25 cellular contexts compared by ENCODE assay signal in the genomic region with DNA sequence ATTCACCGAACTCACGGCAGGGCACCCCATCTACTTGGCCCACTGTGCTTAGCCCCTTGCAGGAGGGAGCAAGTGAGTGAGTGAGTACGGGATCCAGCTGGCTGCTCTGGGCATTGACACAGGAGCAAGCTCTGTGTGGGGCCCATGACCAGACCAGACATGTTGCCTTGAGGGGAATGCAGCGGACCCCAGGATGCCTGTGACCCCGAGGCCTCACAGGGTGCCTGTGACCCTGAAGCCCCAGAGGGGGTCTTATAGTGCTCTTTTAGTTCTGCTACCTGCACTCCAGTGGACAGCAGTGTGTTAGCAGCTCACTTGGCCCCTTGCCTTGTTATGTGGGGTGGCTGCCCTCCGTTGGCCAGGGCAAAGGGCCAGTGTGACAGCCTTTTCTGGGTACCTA.
DNase-seq lines count a peak whose midpoint lies in the region; ATAC-seq and TF ChIP-seq lines count a peak whose summit lies in the region.
"Had no signal": no experiment of that assay in that cellular context is flagged by ENCODE, and none has a peak within 500 bp of the region (broad histone marks: within the 10 kb centered on the region; RNA-seq: fewer than 3 reads in every experiment).

No MANE protein-coding gene starts in this region.

- no peak overlapping the region for H2BK5ac ChIP-seq in neuronal stem cell (ENCODE audit: low read length)

- peak; percentile 28 for ATAC-seq in stimulated activated naive CD8-positive, alpha-beta T cell treated with anti-CD3 and anti-CD28 coated beads, Interleukin-15, amount 100 ng/mL, for 72 hours
- no peak for ATAC-seq in stimulated activated naive CD8-positive, alpha-beta T cell treated with anti-CD3 and anti-CD28 coated beads, Interleukin-15, Interleukin-2, amounts not matched to agents 100 U/mL and 50 U/mL, for 24 hours
- ATAC-seq in stimulated activated effector memory CD8-positive, alpha-beta T cell treated with anti-CD3 and anti-CD28 coated beads, Interleukin-12 subunit alpha, Interleukin-12 subunit beta, amount 100 ng/mL, for 72 hours: peak; percentile 62
- peak; percentile 50 for ATAC-seq in aorta (ENCODE audit: low FRiP score)
- no peak for ATAC-seq in activated CD8-positive, alpha-beta T cell treated with anti-CD3 and anti-CD28 coated beads, Interleukin-2, amount 10 ng/mL, durations not matched to agents 7 days and 5 days
- ATAC-seq: A549, GM12878, GM23338, HCT116 had no signal

- H4K91ac ChIP-seq in neuronal stem cell (ENCODE audit: low read depth, low read length, poor library complexity): no peak overlapping the region

- H3K14ac ChIP-seq in neuronal stem cell (ENCODE audit: low read length): no peak overlapping the region

- H3K27me3 ChIP-seq in neuronal stem cell (ENCODE audit: control insufficient read depth in 3 of 3, insufficient read depth in 3 of 3, low read depth in 1 of 3, low read length in 3 of 3) (no peaks in the 10 kb centered on the region), aorta (ENCODE audit: control insufficient read depth in 1 of 2, insufficient read depth in 2 of 2, low read length in 1 of 2) (no peaks in the 10 kb centered on the region), mammary epithelial cell (ENCODE audit: insufficient read depth, low read length) (peaks cover 2% of the 10 kb centered on the region)
- H3K27me3 ChIP-seq: BE2C; BLaER1 treated with 17β-estradiol and CSF1 and Interleukin-3, amounts not matched to agents 10 nM and 100 nM had no signal

- peak overlapping the region; percentile 58 for H2AFZ ChIP-seq in neuronal stem cell (ENCODE audit: low read length)
- no peak overlapping the region for H2AFZ ChIP-seq in mammary epithelial cell (ENCODE audit: low read depth, low read length)
- H2AFZ ChIP-seq: GM23338 had no signal

- H2BK12ac ChIP-seq in neuronal stem cell (ENCODE audit: low read length): no peak overlapping the region

- CTCF ChIA-PET in activated CD8-positive, alpha-beta T cell treated with anti-CD3 and anti-CD28 coated beads, Interleukin-2, amount 10 ng/mL, durations not matched to agents 7 days and 5 days (lab: Charles Lee): no interaction called here
- CTCF ChIA-PET in mammary epithelial cell (lab: Charles Lee; ENCODE audit: low non-redundant PET): no interaction called here

- no peaks in the 10 kb centered on the region for H4K20me1 ChIP-seq in mammary epithelial cell (ENCODE audit: insufficient read depth, low read length)
- H4K20me1 ChIP-seq: BLaER1 treated with 17β-estradiol and CSF1 and Interleukin-3, amounts not matched to agents 10 nM and 100 nM had no signal

- BruUV-seq in mammary epithelial cell (replicated peaks; lab: Mats Ljungman, UMichigan): no TSS peak

- H3K9me3 Mint-ChIP-seq in stimulated activated naive CD8-positive, alpha-beta T cell treated with anti-CD3 and anti-CD28 coated beads, Interleukin-15, amount 100 ng/mL, for 72 hours: no peaks in the 10 kb centered on the region
- no peaks in the 10 kb centered on the region for H3K9me3 Mint-ChIP-seq in stimulated activated effector memory CD8-positive, alpha-beta T cell treated with anti-CD3 and anti-CD28 coated beads, Interleukin-12 subunit alpha, Interleukin-12 subunit beta, amount 100 ng/mL, for 72 hours
- no peaks in the 10 kb centered on the region for H3K9me3 Mint-ChIP-seq in activated CD8-positive, alpha-beta T cell treated with anti-CD3 and anti-CD28 coated beads, Interleukin-2, amount 10 ng/mL, durations not matched to agents 7 days and 5 days (ENCODE audit: insufficient read depth)
- H3K9me3 Mint-ChIP-seq: H9 had no signal

- no peaks in the 10 kb centered on the region for H3K9me3 ChIP-seq in neuronal stem cell (replicated peaks in 1 of 2; ENCODE audit: control insufficient read depth in 2 of 2, insufficient read depth in 1 of 2, low read depth in 1 of 2, low read length in 2 of 2)
- no peaks in the 10 kb centered on the region for H3K9me3 ChIP-seq in aorta (ENCODE audit: control insufficient read depth, low read length)
- H3K9me3 ChIP-seq in mammary epithelial cell (replicated peaks; ENCODE audit: insufficient read depth, low read length): peaks cover 5% of the 10 kb centered on the region
- H3K9me3 ChIP-seq: A549; BE2C; BLaER1 treated with 17β-estradiol and CSF1 and Interleukin-3, amounts not matched to agents 10 nM and 100 nM had no signal

- no peak overlapping the region for H2AK5ac ChIP-seq in neuronal stem cell (ENCODE audit: low read depth, low read length)

- POLR2A ChIA-PET in activated CD8-positive, alpha-beta T cell treated with anti-CD3 and anti-CD28 coated beads, Interleukin-2, amount 10 ng/mL, durations not matched to agents 7 days and 5 days (lab: Charles Lee): no interaction called here

- in situ Hi-C loops in mammary epithelial cell (cut with MboI; ENCODE audit: low sequenced_read_pairs in 2 of 2): no loop called here

- no peaks in the 10 kb centered on the region for H3K79me2 ChIP-seq in mammary epithelial cell (ENCODE audit: insufficient read depth, low read length)

- no CpG with 5 or more reads among the region's 6 CpGs for WGBS in neuronal stem cell (ENCODE audit: extremely low coverage in 2 of 2, insufficient read length in 2 of 2, insufficient replicate concordance in 1 of 2), 2 donors
- 76 to 81% methylated on average over 6 of the region's 6 CpGs for WGBS in aorta, 2 donors
- WGBS in mammary epithelial cell (ENCODE audit: low coverage, missing lambda C conversion rate): 90% methylated on average over 3 of the region's 6 CpGs

- no peak overlapping the region for H4K8ac ChIP-seq in neuronal stem cell (ENCODE audit: low read depth, low read length)

- dilution Hi-C loops in mammary epithelial cell (cut with HindIII; ENCODE audit: low sequenced_read_pairs): no loop called here

- H3K4me1 Mint-ChIP-seq in stimulated activated naive CD8-positive, alpha-beta T cell treated with anti-CD3 and anti-CD28 coated beads, Interleukin-15, amount 100 ng/mL, for 72 hours: no peaks in the 10 kb centered on the region
- H3K4me1 Mint-ChIP-seq in stimulated activated effector memory CD8-positive, alpha-beta T cell treated with anti-CD3 and anti-CD28 coated beads, Interleukin-12 subunit alpha, Interleukin-12 subunit beta, amount 100 ng/mL, for 72 hours: no peaks in the 10 kb centered on the region
- H3K4me1 Mint-ChIP-seq in activated CD8-positive, alpha-beta T cell treated with anti-CD3 and anti-CD28 coated beads, Interleukin-2, amount 10 ng/mL, durations not matched to agents 7 days and 5 days (ENCODE audit: low read depth): no peaks in the 10 kb centered on the region
- H3K4me1 Mint-ChIP-seq: CD8-positive, alpha-beta memory T cell; GM23338 had no signal

- H3K9ac ChIP-seq in neuronal stem cell (ENCODE audit: low read depth, low read length, poor library complexity) (no peak overlapping the region), mammary epithelial cell (ENCODE audit: insufficient read depth, low read length) (no peak overlapping the region)
- H3K9ac ChIP-seq: BLaER1 treated with 17β-estradiol and CSF1 and Interleukin-3, amounts not matched to agents 10 nM and 100 nM had no signal

- H3K4me1 ChIP-seq in neuronal stem cell (ENCODE audit: control insufficient read depth in 2 of 2, insufficient read depth in 1 of 2, low read depth in 1 of 2, low read length in 2 of 2): no peaks in the 10 kb centered on the region
- no peaks in the 10 kb centered on the region for H3K4me1 ChIP-seq in aorta (ENCODE audit: control insufficient read depth in 1 of 2, insufficient read depth in 2 of 2, low read length in 2 of 2)
- no peaks in the 10 kb centered on the region for H3K4me1 ChIP-seq in mammary epithelial cell (ENCODE audit: insufficient read depth, low read length)
- H3K4me1 ChIP-seq: A549; BE2C; BLaER1 treated with 17β-estradiol and CSF1 and Interleukin-3, amounts not matched to agents 10 nM and 100 nM had no signal

- no peak overlapping the region for H3K27ac Mint-ChIP-seq in stimulated activated naive CD8-positive, alpha-beta T cell treated with anti-CD3 and anti-CD28 coated beads, Interleukin-15, amount 100 ng/mL, for 72 hours
- no peak overlapping the region for H3K27ac Mint-ChIP-seq in stimulated activated effector memory CD8-positive, alpha-beta T cell treated with anti-CD3 and anti-CD28 coated beads, Interleukin-12 subunit alpha, Interleukin-12 subunit beta, amount 100 ng/mL, for 72 hours
- no peak overlapping the region for H3K27ac Mint-ChIP-seq in activated CD8-positive, alpha-beta T cell treated with anti-CD3 and anti-CD28 coated beads, Interleukin-2, amount 10 ng/mL, durations not matched to agents 7 days and 5 days
- H3K27ac Mint-ChIP-seq: CD4-positive, alpha-beta T cell; CD8-positive, alpha-beta memory T cell; GM23338; H9 had no signal

- H2BK15ac ChIP-seq in neuronal stem cell (ENCODE audit: low read length): peak overlapping the region; percentile 42

- no peak overlapping the region for H3K4me3 Mint-ChIP-seq in stimulated activated naive CD8-positive, alpha-beta T cell treated with anti-CD3 and anti-CD28 coated beads, Interleukin-15, amount 100 ng/mL, for 72 hours
- no peak overlapping the region for H3K4me3 Mint-ChIP-seq in stimulated activated effector memory CD8-positive, alpha-beta T cell treated with anti-CD3 and anti-CD28 coated beads, Interleukin-12 subunit alpha, Interleukin-12 subunit beta, amount 100 ng/mL, for 72 hours
- H3K4me3 Mint-ChIP-seq in activated CD8-positive, alpha-beta T cell treated with anti-CD3 and anti-CD28 coated beads, Interleukin-2, amount 10 ng/mL, durations not matched to agents 7 days and 5 days: no peak overlapping the region
- H3K4me3 Mint-ChIP-seq: CD14-positive monocyte; CD4-positive, alpha-beta T cell; CD8-positive, alpha-beta memory T cell; GM23338; H9 had no signal

- H3K79me1 ChIP-seq in neuronal stem cell (ENCODE audit: low read depth, low read length): no peaks in the 10 kb centered on the region

- H2BK120ac ChIP-seq in neuronal stem cell (ENCODE audit: low read depth, low read length): no peak overlapping the region

- DNase-seq in stimulated activated naive CD8-positive, alpha-beta T cell treated with anti-CD3 and anti-CD28 coated beads, Interleukin-15, amount 100 ng/mL, for 72 hours: no peak
- no peak for DNase-seq in stimulated activated naive CD8-positive, alpha-beta T cell treated with anti-CD3 and anti-CD28 coated beads, Interleukin-15, Interleukin-2, amounts not matched to agents 100 U/mL and 50 U/mL, for 24 hours
- no peak for DNase-seq in neuronal stem cell (ENCODE audit: low spot score)
- no peak for DNase-seq in stimulated activated effector memory CD8-positive, alpha-beta T cell treated with anti-CD3 and anti-CD28 coated beads, Interleukin-12 subunit alpha, Interleukin-12 subunit beta, amount 100 ng/mL, for 72 hours (ENCODE audit: low spot score in 2 of 2)
- no peak for DNase-seq in aorta
- no peak for DNase-seq in activated CD8-positive, alpha-beta T cell treated with anti-CD3 and anti-CD28 coated beads, Interleukin-2, amount 10 ng/mL, durations not matched to agents 7 days and 5 days
- no peak for DNase-seq in mammary epithelial cell
- no peak for DNase-seq in NCI-H1048 (lab: John Stamatoyannopoulos, UW)
- DNase-seq: 8988T; ACHN; AML-193; BE2C; CD4-positive, alpha-beta T cell; CD8-positive, alpha-beta memory T cell; DMS 273 treated with DMSO at 0.1 percent for 48 hours; DMS79; EL; GDM1; H9 had no signal

- H3K27me3 Mint-ChIP-seq in stimulated activated naive CD8-positive, alpha-beta T cell treated with anti-CD3 and anti-CD28 coated beads, Interleukin-15, amount 100 ng/mL, for 72 hours: no peaks in the 10 kb centered on the region
- peaks cover 2% of the 10 kb centered on the region for H3K27me3 Mint-ChIP-seq in activated CD8-positive, alpha-beta T cell treated with anti-CD3 and anti-CD28 coated beads, Interleukin-2, amount 10 ng/mL, durations not matched to agents 7 days and 5 days (ENCODE audit: low read depth)
- H3K27me3 Mint-ChIP-seq: CD4-positive, alpha-beta T cell had no signal

- no peak overlapping the region for H3K27ac ChIP-seq in neuronal stem cell (replicated peaks; ENCODE audit: low read length)
- no peak overlapping the region for H3K27ac ChIP-seq in aorta (ENCODE audit: low read depth in 1 of 2, low read length in 2 of 2)
- H3K27ac ChIP-seq in mammary epithelial cell (ENCODE audit: insufficient read depth, low read depth, low read length): no peak overlapping the region
- H3K27ac ChIP-seq: A549; BLaER1 treated with 17β-estradiol and CSF1 and Interleukin-3, amounts not matched to agents 10 nM and 100 nM had no signal

- H3K18ac ChIP-seq in neuronal stem cell (ENCODE audit: low read length): peak overlapping the region; percentile 11

- H3K4me2 ChIP-seq in neuronal stem cell (ENCODE audit: insufficient read depth, low read length, poor library complexity, severe bottlenecking) (no peak overlapping the region), mammary epithelial cell (ENCODE audit: insufficient read depth, low read depth, low read length) (no peak overlapping the region)
- H3K4me2 ChIP-seq: A549; BLaER1 treated with 17β-estradiol and CSF1 and Interleukin-3, amounts not matched to agents 10 nM and 100 nM; GM23338 had no signal

- TF ChIP-seq CTCF in mammary epithelial cell (conservative IDR thresholded peaks at IDR 0.05 in 1 of 2, IDR thresholded peaks at IDR 0.05 in 1 of 2; ENCODE audit: extremely low read depth in 1 of 2, insufficient read depth in 1 of 2, low read depth in 1 of 2, low read length in 2 of 2): no peak

- no peak overlapping the region for H3K23ac ChIP-seq in neuronal stem cell (ENCODE audit: low read depth, low read length, poor library complexity)

- no peak overlapping the region for H3K4me3 ChIP-seq in neuronal stem cell (ENCODE audit: low read length in 2 of 2)
- no peak overlapping the region for H3K4me3 ChIP-seq in aorta (ENCODE audit: low read length in 2 of 2)
- H3K4me3 ChIP-seq in mammary epithelial cell (replicated peaks in 1 of 3; ENCODE audit: insufficient read depth in 1 of 3, low read depth in 2 of 3, low read length in 3 of 3): no peak overlapping the region
- H3K4me3 ChIP-seq: A549; BLaER1 treated with 17β-estradiol and CSF1 and Interleukin-3, amounts not matched to agents 10 nM and 100 nM; GM12878; GM23338 had no signal

- no peak overlapping the region for H3K4ac ChIP-seq in neuronal stem cell (ENCODE audit: low read length)

- no peaks in the 10 kb centered on the region for H3K36me3 ChIP-seq in neuronal stem cell (replicated peaks in 1 of 2; ENCODE audit: control insufficient read depth in 2 of 2, insufficient read depth in 2 of 2, low read length in 2 of 2)
- H3K36me3 ChIP-seq in aorta (ENCODE audit: control insufficient read depth in 1 of 2, insufficient read depth in 2 of 2, low read length in 1 of 2): no peaks in the 10 kb centered on the region
- H3K36me3 ChIP-seq in mammary epithelial cell (ENCODE audit: insufficient read depth, low read length): no peaks in the 10 kb centered on the region
- H3K36me3 ChIP-seq: BE2C; BLaER1 treated with 17β-estradiol and CSF1 and Interleukin-3, amounts not matched to agents 10 nM and 100 nM had no signal

- no peaks in the 10 kb centered on the region for H3K36me3 Mint-ChIP-seq in stimulated activated effector memory CD8-positive, alpha-beta T cell treated with anti-CD3 and anti-CD28 coated beads, Interleukin-12 subunit alpha, Interleukin-12 subunit beta, amount 100 ng/mL, for 72 hours
- H3K36me3 Mint-ChIP-seq in activated CD8-positive, alpha-beta T cell treated with anti-CD3 and anti-CD28 coated beads, Interleukin-2, amount 10 ng/mL, durations not matched to agents 7 days and 5 days (ENCODE audit: low read depth): no peaks in the 10 kb centered on the region
- H3K36me3 Mint-ChIP-seq: CD14-positive monocyte; CD8-positive, alpha-beta memory T cell had no signal

- intact Hi-C loops in aorta (cut with DNase I): no loop called here
- intact Hi-C loops in mammary epithelial cell (cut with micrococcal nuclease): no loop called here

Comparison
In these comparisons a context has a peak if more than half of its experiments do, and no peak if none do; other contexts are left out.
1. ATAC-seq: peak in stimulated activated naive CD8-positive, alpha-beta T cell treated with anti-CD3 and anti-CD28 coated beads, Interleukin-15, amount 100 ng/mL, for 72 hours (single experiment), stimulated activated effector memory CD8-positive, alpha-beta T cell treated with anti-CD3 and anti-CD28 coated beads, Interleukin-12 subunit alpha, Interleukin-12 subunit beta, amount 100 ng/mL, for 72 hours (single experiment) and aorta (single experiment); none in stimulated activated naive CD8-positive, alpha-beta T cell treated with anti-CD3 and anti-CD28 coated beads, Interleukin-15, Interleukin-2, amounts not matched to agents 100 U/mL and 50 U/mL, for 24 hours (single experiment) and activated CD8-positive, alpha-beta T cell treated with anti-CD3 and anti-CD28 coated beads, Interleukin-2, amount 10 ng/mL, durations not matched to agents 7 days and 5 days (single experiment).